ENCODE assay signal across 8 cellular contexts in genomic region chr16:17556276-17557052, GRCh38.
A peak's percentile ranks its signal among the peaks of the same experiment; 100 is the strongest.
DNase-seq lines count a peak whose midpoint lies in the region; ATAC-seq and TF ChIP-seq lines count a peak whose summit lies in the region.

No MANE protein-coding gene starts in this region.

- TF ChIP-seq POLR2A in prostate gland (IDR thresholded peaks at IDR 0.05) = no peak

- no peaks in the 10 kb centered on the region for H3K9me3 Mint-ChIP-seq in chondrocyte (ENCODE audit: low read depth)
- H3K9me3 Mint-ChIP-seq in progenitor cell of endocrine pancreas (ENCODE audit: low read depth) = no peaks in the 10 kb centered on the region

- no peak overlapping the region for H3K27ac ChIP-seq in prostate gland

- H3K36me3 Mint-ChIP-seq in chondrocyte (ENCODE audit: low read depth) = no peaks in the 10 kb centered on the region
- H3K36me3 Mint-ChIP-seq in progenitor cell of endocrine pancreas (ENCODE audit: insufficient read depth) = no peaks in the 10 kb centered on the region

- intact Hi-C loops in Right ventricle myocardium superior (cut with DNase I) (no loop called here), Right ventricle myocardium inferior (cut with DNase I) (no loop called here), prostate gland (cut with DNase I) (no loop called here)

- no peaks in the 10 kb centered on the region for H3K36me3 ChIP-seq in prostate gland

- no peaks in the 10 kb centered on the region for H3K4me1 ChIP-seq in prostate gland (replicated peaks)

- H3K4me3 Mint-ChIP-seq in chondrocyte (ENCODE audit: unreplicated experiment) = no peak overlapping the region
- H3K4me3 Mint-ChIP-seq in progenitor cell of endocrine pancreas (ENCODE audit: low read depth) = no peak overlapping the region

- DNase-seq in Right ventricle myocardium superior = no peak
- DNase-seq in Right ventricle myocardium inferior (ENCODE audit: missing footprints) = no peak
- DNase-seq in NCI-H2196 (lab: John Stamatoyannopoulos, UW; ENCODE audit: unreplicated experiment) = peak; percentile 32
- DNase-seq in chondrocyte (ENCODE audit: low spot score) = no peak
- no peak for DNase-seq in progenitor cell of endocrine pancreas (ENCODE audit: low spot score, unreplicated experiment)
- no peak for DNase-seq in cortex of kidney (lab: John Stamatoyannopoulos, UW)
- DNase-seq in prostate gland (ENCODE audit: low spot score) = no peak
- no peak for DNase-seq in nucleus accumbens (lab: John Stamatoyannopoulos, UW)

- H3K27me3 Mint-ChIP-seq in chondrocyte (ENCODE audit: low read depth) (peaks cover 10% of the 10 kb centered on the region), progenitor cell of endocrine pancreas (peaks cover 31% of the 10 kb centered on the region)

- ATAC-seq in Right ventricle myocardium superior (ENCODE audit: poor library complexity) (peak; percentile 31), Right ventricle myocardium inferior (no peak)

- H3K27me3 ChIP-seq in prostate gland (replicated peaks; ENCODE audit: insufficient read depth) = no peaks in the 10 kb centered on the region

- H3K27ac Mint-ChIP-seq in chondrocyte (ENCODE audit: unreplicated experiment) = no peak overlapping the region
- no peak overlapping the region for H3K27ac Mint-ChIP-seq in progenitor cell of endocrine pancreas

- peak; percentile 74 for TF ChIP-seq CTCF in chondrocyte (IDR thresholded peaks at IDR 0.05)
- TF ChIP-seq CTCF in progenitor cell of endocrine pancreas (IDR thresholded peaks at IDR 0.05; ENCODE audit: unreplicated experiment) = peak; percentile 71
- TF ChIP-seq CTCF in prostate gland (IDR thresholded peaks at IDR 0.05) = peak in 2 of 4 experiments; percentile 22 to 51

- 31% methylated on average over 7 of the region's 7 CpGs for WGBS in prostate gland

- no peaks in the 10 kb centered on the region for H3K9me3 ChIP-seq in prostate gland

- H3K4me1 Mint-ChIP-seq in chondrocyte (ENCODE audit: low read depth) (no peaks in the 10 kb centered on the region), progenitor cell of endocrine pancreas (ENCODE audit: low read depth) (no peaks in the 10 kb centered on the region)

- H3K4me3 ChIP-seq in prostate gland = no peak overlapping the region
